In genomic region chr19:35846038-35846668, GRCh38 we compare ENCODE assay signal across 13 cellular contexts. TPM values are rescaled to one million over a fixed set of nuclear protein-coding genes. Genes with fewer than 3 reads are reported as not detected.
A peak's percentile ranks its signal among the peaks of the same experiment; 100 is the strongest.
DNase-seq lines count a peak whose midpoint lies in the region; ATAC-seq and TF ChIP-seq lines count a peak whose summit lies in the region.
"Had no signal": no experiment of that assay in that cellular context is flagged by ENCODE, and none has a peak within 500 bp of the region (broad histone marks: within the 10 kb centered on the region; RNA-seq: fewer than 3 reads in every experiment).

No MANE protein-coding gene starts in this region.

- WGBS in iPS DF 6.9 (ENCODE audit: insufficient coverage, insufficient read length), result no CpG with 5 or more reads among the region's 26 CpGs
- WGBS in suprapubic skin, result 10% methylated on average over 4 of the region's 26 CpGs
- 1 to 3% (median 2%) methylated on average over 14 to 26 of the region's 26 CpGs for WGBS in ovary, 3 donors

- H3K27ac ChIP-seq in iPS DF 6.9 (ENCODE audit: low read length), result no peak overlapping the region
- H3K27ac ChIP-seq in suprapubic skin, result no peak overlapping the region
- no peak overlapping the region for H3K27ac ChIP-seq in ovary
- H3K27ac ChIP-seq: C4-2B, SJSA1 had no signal

- H3K36me3 Mint-ChIP-seq in activated naive CD4-positive, alpha-beta T cell treated with anti-CD3 and anti-CD28 coated beads, Interleukin-2, amount 10 ng/mL, durations not matched to agents 7 days and 5 days, result peaks cover 3% of the 10 kb centered on the region

- DNase-seq in activated naive CD4-positive, alpha-beta T cell treated with anti-CD3 and anti-CD28 coated beads, Interleukin-2, amount 10 ng/mL, durations not matched to agents 7 days and 5 days, result no peak
- no peak for DNase-seq in activated naive CD4-positive, alpha-beta T cell treated with Interleukin-2 at 50 U/mL for 16 hours
- DNase-seq in SW480 (ENCODE audit: low spot score), result peak; percentile 74
- no peak for DNase-seq in iPS DF 6.9 (ENCODE audit: low read depth, low spot score)
- DNase-seq in suprapubic skin (ENCODE audit: low spot score in 2 of 2), result no peak
- DNase-seq in HEK293T (ENCODE audit: extremely low spot score), result no peak
- DNase-seq in ovary, result no peak

- H3K4me1 ChIP-seq in iPS DF 6.9 (ENCODE audit: control insufficient read depth, insufficient read depth, low read length), result peaks cover 3% of the 10 kb centered on the region
- peaks cover 19% of the 10 kb centered on the region for H3K4me1 ChIP-seq in suprapubic skin
- H3K4me1 ChIP-seq in ovary (ENCODE audit: insufficient read depth), result peaks cover 2% of the 10 kb centered on the region
- H3K4me1 ChIP-seq: SJSA1 had no signal

- H3K9me3 ChIP-seq in iPS DF 6.9 (ENCODE audit: control insufficient read depth, insufficient read depth, low read length) (no peaks in the 10 kb centered on the region), suprapubic skin (no peaks in the 10 kb centered on the region), ovary (peaks cover 0 to 5% of the 10 kb centered on the region in 2 donors)
- H3K9me3 ChIP-seq: SJSA1 had no signal

- H3K27me3 Mint-ChIP-seq in activated naive CD4-positive, alpha-beta T cell treated with anti-CD3 and anti-CD28 coated beads, Interleukin-2, amount 10 ng/mL, durations not matched to agents 7 days and 5 days, result peaks cover 91% of the 10 kb centered on the region

- no peak for TF ChIP-seq EP300 in suprapubic skin (IDR thresholded peaks at IDR 0.05)
- no peak for TF ChIP-seq EP300 in ovary (IDR thresholded peaks at IDR 0.05)

- TF ChIP-seq CTCF in suprapubic skin (IDR thresholded peaks at IDR 0.05), result no peak
- TF ChIP-seq CTCF in ovary (IDR thresholded peaks at IDR 0.05), result no peak

- H3K4me1 Mint-ChIP-seq in activated naive CD4-positive, alpha-beta T cell treated with anti-CD3 and anti-CD28 coated beads, Interleukin-2, amount 10 ng/mL, durations not matched to agents 7 days and 5 days, result peaks cover 15% of the 10 kb centered on the region

- no peak for TF ChIP-seq POLR2A in suprapubic skin (IDR thresholded peaks at IDR 0.05)
- no peak for TF ChIP-seq POLR2A in ovary (IDR thresholded peaks at IDR 0.05)

- H3K36me3 ChIP-seq in iPS DF 6.9 (ENCODE audit: control insufficient read depth, insufficient read depth, low read length) (no peaks in the 10 kb centered on the region; the same call in 1 of the 2 replicates), suprapubic skin (no peaks in the 10 kb centered on the region), ovary (no peaks in the 10 kb centered on the region)
- H3K36me3 ChIP-seq: SJSA1 had no signal

- H3K27me3 ChIP-seq in iPS DF 6.9 (ENCODE audit: control insufficient read depth, insufficient read depth, low read length) (peaks cover 13% of the 10 kb centered on the region), suprapubic skin (peaks cover 89% of the 10 kb centered on the region), ovary (no peaks in the 10 kb centered on the region)

- H3K27ac Mint-ChIP-seq in activated naive CD4-positive, alpha-beta T cell treated with anti-CD3 and anti-CD28 coated beads, Interleukin-2, amount 10 ng/mL, durations not matched to agents 7 days and 5 days, result peak overlapping the region; percentile 26

- CTCF ChIA-PET in activated naive CD4-positive, alpha-beta T cell treated with anti-CD3 and anti-CD28 coated beads, Interleukin-2, amount 10 ng/mL, durations not matched to agents 7 days and 5 days (lab: Charles Lee), result no interaction called here
- CTCF ChIA-PET in HEK293T (lab: Yijun Ruan, JAX), result no interaction called here

- H3K4me3 ChIP-seq in iPS DF 6.9 (ENCODE audit: low read length), result peak overlapping the region; percentile 26; the same call in 1 of the 2 replicates
- H3K4me3 ChIP-seq in suprapubic skin, result peak overlapping the region; percentile 26
- H3K4me3 ChIP-seq in ovary, result no peak overlapping the region
- H3K4me3 ChIP-seq: SJSA1 had no signal

- H3K4me3 Mint-ChIP-seq in activated naive CD4-positive, alpha-beta T cell treated with anti-CD3 and anti-CD28 coated beads, Interleukin-2, amount 10 ng/mL, durations not matched to agents 7 days and 5 days, result peak overlapping the region; percentile 4

- POLR2A ChIA-PET in HEK293T (lab: Yijun Ruan, JAX), result no interaction called here

- no peak for ATAC-seq in HG02840 (IDR thresholded peaks at IDR 0.05; ENCODE audit: low FRiP score, unreplicated experiment)

- no peaks in the 10 kb centered on the region for H3K9me3 Mint-ChIP-seq in activated naive CD4-positive, alpha-beta T cell treated with anti-CD3 and anti-CD28 coated beads, Interleukin-2, amount 10 ng/mL, durations not matched to agents 7 days and 5 days

- intact Hi-C loops in ovary (cut with DNase I), result no loop called here

TF ChIP-seq in HEK293T, 16 proteins besides CTCF, POLR2A, EP300 and RAD21:
- TF ChIP-seq TARDBP (IDR thresholded peaks at IDR 0.05) (no peak), BHLHE40 (IDR thresholded peaks at IDR 0.05; ENCODE audit: borderline replicate concordance) (no peak), ELF4 (IDR thresholded peaks at IDR 0.05) (no peak), FOXM1 (IDR thresholded peaks at IDR 0.05; ENCODE audit: borderline replicate concordance) (no peak), PKNOX1 (IDR thresholded peaks at IDR 0.05) (no peak), NFRKB (IDR thresholded peaks at IDR 0.05) (no peak), LEF1 (IDR thresholded peaks at IDR 0.05; ENCODE audit: borderline replicate concordance) (no peak), FOXK2 (IDR thresholded peaks at IDR 0.05) (no peak), ARNT (IDR thresholded peaks at IDR 0.05) (no peak), L3MBTL2 (conservative IDR thresholded peaks at IDR 0.05) (no peak), HDGF (IDR thresholded peaks at IDR 0.05; ENCODE audit: borderline replicate concordance) (no peak), SP1 (IDR thresholded peaks at IDR 0.05) (no peak), SUZ12 (IDR thresholded peaks at IDR 0.05) (no peak), CTBP1 (IDR thresholded peaks at IDR 0.05; ENCODE audit: borderline replicate concordance) (no peak), ZNF384 (IDR thresholded peaks at IDR 0.05) (no peak), FOXA1 (IDR thresholded peaks at IDR 0.05) (no peak)

RNA-seq across cellular contexts. Expression of gene NPHS1, which starts 6.2 kb away (rescaled TPM):
- total RNA-seq in suprapubic skin (not detected), ovary (1 to 10 TPM in 1 of 7 donors, under 1 TPM in 1, not detected in 5; 0.12 to 1.0 TPM)
- under 1 TPM in 1 of 2 donors, not detected in 1; 0.01 TPM for polyA plus RNA-seq in ovary
- total RNA-seq: glomerular endothelial cell, SJSA1, ureter had no signal

RNA-seq across cellular contexts. Expression of gene KIRREL2, which starts 10.6 kb away (rescaled TPM):
- total RNA-seq in suprapubic skin (not detected), ovary (under 1 TPM in 2 of 7 donors, not detected in 5; 0.12 to 0.15 TPM)
- under 1 TPM; 0.02 to 0.05 TPM for polyA plus RNA-seq in ovary
- total RNA-seq: glomerular endothelial cell, SJSA1, skeletal muscle tissue, ureter had no signal

RNA-seq across cellular contexts. Expression of gene APLP1, which starts 22.2 kb away (rescaled TPM):
- total RNA-seq in suprapubic skin (1 to 10 TPM in 2 of 4 donors, under 1 TPM in 2; 0.64 to 1.6 (median 0.96) TPM), ovary (10 to 100 TPM in 1 of 7 donors, 1 to 10 TPM in 3, under 1 TPM in 3; 0.55 to 10.1 (median 1.5) TPM)
- 1 to 10 TPM; 1.6 to 3.0 TPM for polyA plus RNA-seq in ovary

RNA-seq across cellular contexts. Expression of gene PRODH2, which starts 33.5 kb away (rescaled TPM):
- not detected for total RNA-seq in suprapubic skin
- total RNA-seq in ovary, result under 1 TPM in 1 of 7 donors, not detected in 6; 0.41 TPM
- polyA plus RNA-seq in ovary, result not detected
- total RNA-seq: glomerular endothelial cell, SJSA1, skeletal muscle tissue, ureter had no signal

RNA-seq across cellular contexts. Expression of gene NFKBID, which starts 54.2 kb away (rescaled TPM):
- 10 to 100 TPM in 1 of 4 donors, 1 to 10 TPM in 3; 3.7 to 15.7 (median 6.9) TPM for total RNA-seq in suprapubic skin
- 10 to 100 TPM; 10.4 to 23.7 (median 14.6) TPM for total RNA-seq in ovary
- polyA plus RNA-seq in ovary, result 1 to 10 TPM; 4.8 to 5.0 TPM
